In the genomic region with DNA sequence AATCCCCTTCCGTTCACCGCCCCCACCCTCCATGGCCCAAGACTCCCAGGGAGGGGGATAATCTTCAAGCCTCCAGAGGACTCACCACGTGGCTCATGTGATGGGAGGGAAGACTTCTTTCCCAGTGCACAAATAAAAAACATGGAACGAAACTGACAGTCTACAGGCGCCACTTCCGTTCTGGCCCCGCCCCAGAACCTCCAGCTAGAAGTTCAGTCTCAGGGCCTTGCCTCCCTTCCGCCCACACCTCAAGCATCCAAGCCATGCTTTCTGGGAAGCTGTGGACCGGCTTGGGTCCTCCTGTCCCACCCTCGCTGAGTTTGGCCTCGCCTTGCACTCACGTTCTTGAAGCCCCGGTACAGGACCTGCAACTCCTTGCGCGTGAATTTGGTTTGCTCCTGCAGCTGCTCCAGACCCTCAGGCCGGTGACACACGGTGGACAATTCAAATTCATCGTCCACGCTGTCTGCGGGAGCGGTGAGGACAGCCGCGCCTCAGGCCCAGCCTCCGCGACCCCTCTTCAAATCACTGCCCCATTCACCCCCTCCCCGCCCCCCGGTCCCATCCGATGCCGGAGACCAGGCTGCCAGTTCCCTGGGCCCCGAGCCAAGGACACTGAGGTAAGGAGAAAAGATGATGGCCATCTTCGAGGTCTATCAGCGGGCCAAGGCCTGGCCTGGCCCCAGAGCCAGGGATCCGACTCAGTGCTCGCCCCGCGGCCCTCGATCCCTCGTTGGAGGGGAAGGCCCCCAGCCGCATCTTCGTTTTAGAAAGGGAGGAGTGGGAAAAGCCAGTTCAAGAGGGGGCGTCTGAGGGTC, we compare ENCODE assay signal across 1 cellular context.
TF ChIP-seq lines count a peak whose summit lies in the region.

No MANE protein-coding gene starts in this region.

TF ChIP-seq in GM23338, 12 proteins besides CTCF, POLR2A, EP300 and RAD21:
- no peak for TF ChIP-seq JUNB (IDR thresholded peaks at IDR 0.05; ENCODE audit: unreplicated experiment)
- TF ChIP-seq, protein P1, sequence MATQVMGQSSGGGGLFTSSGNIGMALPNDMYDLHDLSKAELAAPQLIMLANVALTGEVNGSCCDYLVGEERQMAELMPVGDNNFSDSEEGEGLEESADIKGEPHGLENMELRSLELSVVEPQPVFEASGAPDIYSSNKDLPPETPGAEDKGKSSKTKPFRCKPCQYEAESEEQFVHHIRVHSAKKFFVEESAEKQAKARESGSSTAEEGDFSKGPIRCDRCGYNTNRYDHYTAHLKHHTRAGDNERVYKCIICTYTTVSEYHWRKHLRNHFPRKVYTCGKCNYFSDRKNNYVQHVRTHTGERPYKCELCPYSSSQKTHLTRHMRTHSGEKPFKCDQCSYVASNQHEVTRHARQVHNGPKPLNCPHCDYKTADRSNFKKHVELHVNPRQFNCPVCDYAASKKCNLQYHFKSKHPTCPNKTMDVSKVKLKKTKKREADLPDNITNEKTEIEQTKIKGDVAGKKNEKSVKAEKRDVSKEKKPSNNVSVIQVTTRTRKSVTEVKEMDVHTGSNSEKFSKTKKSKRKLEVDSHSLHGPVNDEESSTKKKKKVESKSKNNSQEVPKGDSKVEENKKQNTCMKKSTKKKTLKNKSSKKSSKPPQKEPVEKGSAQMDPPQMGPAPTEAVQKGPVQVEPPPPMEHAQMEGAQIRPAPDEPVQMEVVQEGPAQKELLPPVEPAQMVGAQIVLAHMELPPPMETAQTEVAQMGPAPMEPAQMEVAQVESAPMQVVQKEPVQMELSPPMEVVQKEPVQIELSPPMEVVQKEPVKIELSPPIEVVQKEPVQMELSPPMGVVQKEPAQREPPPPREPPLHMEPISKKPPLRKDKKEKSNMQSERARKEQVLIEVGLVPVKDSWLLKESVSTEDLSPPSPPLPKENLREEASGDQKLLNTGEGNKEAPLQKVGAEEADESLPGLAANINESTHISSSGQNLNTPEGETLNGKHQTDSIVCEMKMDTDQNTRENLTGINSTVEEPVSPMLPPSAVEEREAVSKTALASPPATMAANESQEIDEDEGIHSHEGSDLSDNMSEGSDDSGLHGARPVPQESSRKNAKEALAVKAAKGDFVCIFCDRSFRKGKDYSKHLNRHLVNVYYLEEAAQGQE (IDR thresholded peaks at IDR 0.05; ENCODE audit: unreplicated experiment), result no peak
